Comparison of ENCODE assay signal across 16 cellular contexts in genomic region chr14:70718383-70719123, GRCh38.
"Had no signal": no experiment of that assay in that cellular context is flagged by ENCODE, and none has a peak within 500 bp of the region (broad histone marks: within the 10 kb centered on the region; RNA-seq: fewer than 3 reads in every experiment).

No MANE protein-coding gene starts in this region.

- H3K36me3 ChIP-seq: cardiac muscle cell, right atrium auricular region had no signal

- H3K4me3 ChIP-seq: cardiac muscle cell, lung, right atrium auricular region had no signal

- ATAC-seq: activated CD8-positive, alpha-beta memory T cell treated with anti-CD3 and anti-CD28 coated beads, Interleukin-2, amount 10 ng/mL, durations not matched to agents 7 days and 5 days; activated T-cell treated with anti-CD3 and anti-CD28 coated beads, Interleukin-2, amount 50 U/mL, for 4 hours; naive thymus-derived CD8-positive, alpha-beta T cell; stimulated activated memory B cell treated with anti-CD40 and anti-IgM and Interleukin-4, amounts not matched to agents 10 μg/mL and 1 μg/mL and 100 μg/mL, for 72 hours had no signal

- H3K27me3 ChIP-seq: cardiac muscle cell, right atrium auricular region had no signal

- H3K27ac ChIP-seq: cardiac muscle cell, right atrium auricular region had no signal

- DNase-seq: activated CD4-positive, alpha-beta T cell treated with anti-CD3 and anti-CD28 coated beads for 1 hour; activated CD4-positive, alpha-beta T cell treated with anti-CD3 and anti-CD28 coated beads, Interleukin-2, amount 50 U/mL, for 48 hours; activated CD8-positive, alpha-beta memory T cell treated with anti-CD3 and anti-CD28 coated beads, Interleukin-2, amount 10 ng/mL, durations not matched to agents 7 days and 5 days; activated gamma-delta T cell; activated naive CD8-positive, alpha-beta T cell treated with anti-CD3 and anti-CD28 coated beads, Interleukin-2, amount 10 ng/mL, durations not matched to agents 7 days and 5 days; activated T-cell treated with anti-CD3 and anti-CD28 coated beads, Interleukin-2, amount 50 U/mL, for 4 hours; aorta; hippocampal formation; naive thymus-derived CD8-positive, alpha-beta T cell; posterior cingulate gyrus; substantia nigra; T-helper 9 cell had no signal

- H3K9me3 ChIP-seq: right atrium auricular region had no signal
